ENCODE assay signal across 8 cellular contexts in the genomic region with DNA sequence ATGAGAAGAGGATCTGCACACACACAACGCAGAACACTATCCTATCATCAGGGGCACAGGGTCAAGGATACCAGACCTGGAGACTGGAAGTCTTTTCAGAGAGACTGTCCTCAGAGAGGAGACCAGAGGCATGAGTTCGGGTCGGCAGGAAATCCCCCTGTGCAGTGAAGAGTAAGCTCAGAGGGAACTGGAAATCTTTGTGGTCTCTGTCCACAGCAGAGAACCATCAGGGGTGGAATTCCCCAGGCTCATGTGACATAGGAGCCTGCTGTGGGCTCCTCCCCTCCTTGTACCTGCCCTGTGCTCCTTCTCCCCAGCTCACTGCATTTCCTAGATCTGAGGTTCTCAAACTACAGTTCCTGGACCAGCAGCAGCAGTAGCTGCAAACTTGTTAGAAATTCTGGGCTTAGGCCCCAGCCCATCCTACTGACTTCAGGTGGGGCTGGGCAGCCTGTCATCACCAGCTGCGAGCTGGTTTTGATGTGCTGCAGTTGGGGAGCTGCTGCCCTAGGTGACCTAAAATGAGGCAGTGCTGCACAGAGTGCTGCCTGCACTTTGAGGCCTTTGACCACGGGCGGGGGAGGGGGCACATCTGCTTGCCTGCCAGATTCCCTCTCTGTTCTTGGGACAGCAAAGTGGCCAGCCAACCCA. TPM values are rescaled to one million over a fixed set of nuclear protein-coding genes. Genes with fewer than 3 reads are reported as not detected.
DNase-seq lines count a peak whose midpoint lies in the region; ATAC-seq and TF ChIP-seq lines count a peak whose summit lies in the region.

No MANE protein-coding gene starts in this region.

- H3K79me2 ChIP-seq in mammary epithelial cell (ENCODE audit: insufficient read depth, low read length), result peaks cover 54% of the 10 kb centered on the region

- in situ Hi-C loops in mammary epithelial cell (cut with MboI; ENCODE audit: low sequenced_read_pairs in 2 of 2), result no loop called here

- DNase-seq in activated CD4-positive, CD25-positive, alpha-beta regulatory T cell treated with anti-CD3 and anti-CD28 coated beads, Interleukin-2, amount 50 U/mL, for 16 hours (ENCODE audit: low read depth, low spot score), result peak; percentile 18
- DNase-seq in activated CD4-positive, CD25-positive, alpha-beta regulatory T cell (lab: John Stamatoyannopoulos, UW), result no peak
- DNase-seq in RPMI7951 (ENCODE audit: low read depth), result peak; percentile 20
- DNase-seq in mammary epithelial cell, result peak; percentile 45
- DNase-seq in stimulated activated CD4-positive, alpha-beta T cell treated with anti-CD3 and anti-CD28 coated beads, Interleukin-2, amount 100 ng/mL, for 4 hours (ENCODE audit: low read depth), result peak; percentile 36
- no peak for DNase-seq in C1 segment of cervical spinal cord (lab: John Stamatoyannopoulos, UW)
- no peak for DNase-seq in NCI-H510A (lab: John Stamatoyannopoulos, UW)

- no peaks in the 10 kb centered on the region for H3K9me3 ChIP-seq in mammary epithelial cell (replicated peaks; ENCODE audit: insufficient read depth, low read length)

- no peak overlapping the region for H3K27ac ChIP-seq in mammary epithelial cell (ENCODE audit: insufficient read depth, low read depth, low read length)

- dilution Hi-C loops in mammary epithelial cell (cut with HindIII; ENCODE audit: low sequenced_read_pairs), result no loop called here

- H3K9ac ChIP-seq in mammary epithelial cell (ENCODE audit: insufficient read depth, low read length), result no peak overlapping the region

- CTCF ChIA-PET in mammary epithelial cell (lab: Charles Lee; ENCODE audit: low non-redundant PET), result no interaction called here

- peak; percentile 65 for ATAC-seq in HG02885 (IDR thresholded peaks at IDR 0.05; ENCODE audit: poor library complexity, unreplicated experiment)

- BruUV-seq in mammary epithelial cell (replicated peaks; lab: Mats Ljungman, UMichigan), result no TSS peak

- peaks cover 21% of the 10 kb centered on the region for H3K4me1 ChIP-seq in mammary epithelial cell (ENCODE audit: insufficient read depth, low read length)

- H2AFZ ChIP-seq in mammary epithelial cell (ENCODE audit: low read depth, low read length), result no peak overlapping the region

- no peaks in the 10 kb centered on the region for H3K36me3 ChIP-seq in mammary epithelial cell (ENCODE audit: insufficient read depth, low read length)

- TF ChIP-seq CTCF in mammary epithelial cell (conservative IDR thresholded peaks at IDR 0.05 in 1 of 2, IDR thresholded peaks at IDR 0.05 in 1 of 2; ENCODE audit: extremely low read depth in 1 of 2, insufficient read depth in 1 of 2, low read depth in 1 of 2, low read length in 2 of 2), result no peak

- intact Hi-C loops in mammary epithelial cell (cut with micrococcal nuclease), result no loop called here

- H3K4me2 ChIP-seq in mammary epithelial cell (ENCODE audit: insufficient read depth, low read depth, low read length), result no peak overlapping the region

- no peaks in the 10 kb centered on the region for H3K27me3 ChIP-seq in mammary epithelial cell (ENCODE audit: insufficient read depth, low read length)

- H4K20me1 ChIP-seq in mammary epithelial cell (ENCODE audit: insufficient read depth, low read length), result no peaks in the 10 kb centered on the region

- no peak overlapping the region for H3K4me3 ChIP-seq in mammary epithelial cell (replicated peaks in 1 of 3; ENCODE audit: insufficient read depth in 1 of 3, low read depth in 2 of 3, low read length in 3 of 3)

- WGBS in mammary epithelial cell (ENCODE audit: low coverage, missing lambda C conversion rate), result 59% methylated on average over 6 of the region's 6 CpGs

RNA-seq across cellular contexts. Expression of a gene that starts 2.4 kb away (rescaled TPM):
- total RNA-seq in RPMI7951 (2014; rRNA removed; shearing (Covaris generic)), result 6.6 and 7.9 TPM in 2 replicates
- 10 to 100 TPM in 1 of 2 donors, 1 to 10 TPM in 1; 8.0 to 55.6 TPM for total RNA-seq in mammary epithelial cell
- polyA plus RNA-seq in mammary epithelial cell, result 6.0 TPM
- 5.7 TPM for polyA minus RNA-seq in mammary epithelial cell

RNA-seq across cellular contexts. Expression of a gene that starts 45.4 kb away (rescaled TPM):
- 9,490 and 10,456 TPM in 2 replicates for total RNA-seq in RPMI7951 (2014; rRNA removed; shearing (Covaris generic))
- 1,000 to 10,000 TPM; 1,812 to 2,252 TPM for total RNA-seq in mammary epithelial cell
- 7,269 TPM for polyA plus RNA-seq in mammary epithelial cell
- 2,221 TPM for polyA minus RNA-seq in mammary epithelial cell

Comparison
In these comparisons a context has a peak if more than half of its experiments do, and no peak if none do; other contexts are left out.
1. DNase-seq: peak in activated CD4-positive, CD25-positive, alpha-beta regulatory T cell treated with anti-CD3 and anti-CD28 coated beads, Interleukin-2, amount 50 U/mL, for 16 hours (single experiment), RPMI7951 (single experiment), mammary epithelial cell (single experiment) and stimulated activated CD4-positive, alpha-beta T cell treated with anti-CD3 and anti-CD28 coated beads, Interleukin-2, amount 100 ng/mL, for 4 hours (single experiment); none in activated CD4-positive, CD25-positive, alpha-beta regulatory T cell (0 of 4), C1 segment of cervical spinal cord (0 of 14) and NCI-H510A (single experiment).